1 cellular context compared by ENCODE assay signal in genomic region chr1:222886194-222887126, GRCh38.
TF ChIP-seq lines count a peak whose summit lies in the region.

No MANE protein-coding gene starts in this region.

TF ChIP-seq in HepG2, 621 proteins besides CTCF, POLR2A, EP300 and RAD21 (continued from another document):
- TF ChIP-seq ZNF710 (CRISPR knock-in tag; IDR thresholded peaks at IDR 0.05; ENCODE audit: borderline replicate concordance) (no peak), TSC22D2 (CRISPR knock-in tag; IDR thresholded peaks at IDR 0.05; ENCODE audit: borderline replicate concordance) (no peak), MLX (CRISPR knock-in tag; IDR thresholded peaks at IDR 0.05) (no peak), EZH2 (conservative IDR thresholded peaks at IDR 0.05; ENCODE audit: low read depth, low read length) (no peak), ZNF768 (CRISPR knock-in tag; IDR thresholded peaks at IDR 0.05) (no peak), ZNF652 (CRISPR knock-in tag; IDR thresholded peaks at IDR 0.05; ENCODE audit: borderline replicate concordance, low read depth) (peak; percentile 49; the same call in 1 of the 2 replicates), ZNF24 (IDR thresholded peaks at IDR 0.05) (no peak), KLF13 (CRISPR knock-in tag; IDR thresholded peaks at IDR 0.05) (no peak), FOXP4 (CRISPR knock-in tag; IDR thresholded peaks at IDR 0.05) (no peak), CBX1 (IDR thresholded peaks at IDR 0.05; ENCODE audit: low read depth) (no peak), BCL6 (CRISPR knock-in tag; IDR thresholded peaks at IDR 0.05) (0 out of 2 replicates have a peak, but pooled peaks have one; percentile 11), SOX5 (CRISPR knock-in tag; IDR thresholded peaks at IDR 0.05; ENCODE audit: borderline replicate concordance) (no peak)
